ENCODE assay signal across 8 cellular contexts in the genomic region with DNA sequence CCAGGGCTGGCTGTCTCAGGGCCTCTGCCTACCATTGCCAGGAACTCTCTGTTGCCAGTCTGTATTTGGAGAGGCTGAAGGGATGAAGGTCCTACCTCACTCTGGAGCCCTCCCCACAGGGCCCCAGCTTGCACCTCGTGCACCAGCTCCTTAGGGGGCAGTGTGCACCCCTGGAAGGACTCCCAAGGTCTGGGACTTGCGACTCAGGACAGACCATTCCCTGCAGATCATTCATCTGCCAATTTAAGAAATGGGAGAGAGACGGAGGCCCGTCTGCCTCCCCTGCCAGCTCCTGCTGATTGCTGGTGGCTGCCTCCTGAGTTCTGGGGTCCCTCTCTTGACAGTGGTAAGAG. TPM values are rescaled to one million over a fixed set of nuclear protein-coding genes. Genes with fewer than 3 reads are reported as not detected.
DNase-seq lines count a peak whose midpoint lies in the region; ATAC-seq and TF ChIP-seq lines count a peak whose summit lies in the region.

No MANE protein-coding gene starts in this region.

- TF ChIP-seq POLR2A in heart left ventricle (IDR thresholded peaks at IDR 0.05), result no peak

- DNase-seq in activated CD8-positive, alpha-beta memory T cell treated with anti-CD3 and anti-CD28 coated beads for 24 hours, result peak; percentile 71
- no peak for DNase-seq in activated CD8-positive, alpha-beta memory T cell treated with anti-CD3 and anti-CD28 coated beads, Interleukin-2, amount 50 U/mL, for 4 hours
- DNase-seq in NCI-H1092 treated with DMSO at 0.1 percent for 48 hours (lab: John Stamatoyannopoulos, UW) (peak; percentile 43), adipocyte (ENCODE audit: low read depth) (peak; percentile 74), heart left ventricle (peak; percentile 83 to 94 (median 86)), psoas muscle (peak; percentile 85 to 94), COLO829 (ENCODE audit: low spot score) (no peak)

- TF ChIP-seq CTCF in heart left ventricle (IDR thresholded peaks at IDR 0.05) (peak; percentile 55 to 81 (median 70)), psoas muscle (IDR thresholded peaks at IDR 0.05) (peak; percentile 63)

- peak overlapping the region; percentile 94 to 100 (median 98) for H3K27ac ChIP-seq in heart left ventricle
- peak overlapping the region; percentile 99 for H3K27ac ChIP-seq in psoas muscle

- H3K36me3 ChIP-seq in adipocyte (ENCODE audit: control insufficient read depth, insufficient read depth, low read length, severe bottlenecking) (no peaks in the 10 kb centered on the region), heart left ventricle (no peaks in the 10 kb centered on the region), psoas muscle (ENCODE audit: insufficient read depth in 1 of 2, low read depth in 1 of 2) (no peaks in the 10 kb centered on the region)

- intact Hi-C loops in heart left ventricle (cut with DNase I), result loop anchor here in 9 of 10 donors (1.0 to 5.0 kb wide), 8 partner anchors 35 to 89 kb away; a partner anchor contains a TSS
- intact Hi-C loops in psoas muscle (cut with DNase I), result loop anchor here (2.0 to 5.0 kb wide), 3 partner anchors 39 to 55 kb away; no protein-coding TSS in a partner anchor

- H3K27me3 ChIP-seq in adipocyte (replicated peaks; ENCODE audit: control insufficient read depth, insufficient read depth, low read length) (no peaks in the 10 kb centered on the region), heart left ventricle (no peaks in the 10 kb centered on the region), psoas muscle (ENCODE audit: insufficient read depth in 3 of 3, low read length in 2 of 3) (no peaks in the 10 kb centered on the region)

- peaks cover 43% of the 10 kb centered on the region for H3K4me1 ChIP-seq in adipocyte (ENCODE audit: control insufficient read depth, insufficient read depth, low read length)
- H3K4me1 ChIP-seq in heart left ventricle, result peaks cover 13 to 48% (median 35%) of the 10 kb centered on the region in 12 donors
- H3K4me1 ChIP-seq in psoas muscle, result peaks cover 54% of the 10 kb centered on the region

- 0 to 15% (median 2%) methylated on average over 1 to 4 of the region's 4 CpGs for WGBS in heart left ventricle, 4 donors
- 0 to 1% (median 1%) methylated on average over 4 of the region's 4 CpGs for WGBS in psoas muscle, 3 donors

- peak overlapping the region; percentile 85 for H3K9ac ChIP-seq in adipocyte (ENCODE audit: low read length)

- H3K4me3 ChIP-seq in adipocyte (ENCODE audit: low read length), result peak overlapping the region; percentile 28
- peak overlapping the region in 11 of 12 donors; percentile 14 to 48 (median 36) for H3K4me3 ChIP-seq in heart left ventricle
- H3K4me3 ChIP-seq in psoas muscle, result peak overlapping the region; percentile 61

- H3K9me3 ChIP-seq in adipocyte (ENCODE audit: control insufficient read depth, low read length), result no peaks in the 10 kb centered on the region
- no peaks in the 10 kb centered on the region for H3K9me3 ChIP-seq in heart left ventricle
- H3K9me3 ChIP-seq in psoas muscle, result no peaks in the 10 kb centered on the region

- ATAC-seq in heart left ventricle, result peak; percentile 86 to 91 (median 88)
- ATAC-seq in psoas muscle, result peak; percentile 81 to 84 (median 82)
- ATAC-seq in HG03571 (IDR thresholded peaks at IDR 0.05; ENCODE audit: unreplicated experiment), result no peak

RNA-seq across cellular contexts. Expression of a gene that starts 27.5 kb away (rescaled TPM):
- 1,000 to 10,000 TPM; 1,047 to 9,662 (median 6,606) TPM for total RNA-seq in heart left ventricle
- polyA plus RNA-seq in heart left ventricle, result 1,000 to 10,000 TPM; 1,168 to 4,497 TPM
- over 10,000 TPM in 1 of 4 donors, 1,000 to 10,000 TPM in 3; 3,071 to 11,376 (median 4,986) TPM for total RNA-seq in psoas muscle
- polyA plus RNA-seq in psoas muscle, result 100 to 1,000 TPM; 102 to 846 (median 299) TPM

RNA-seq across cellular contexts. Expression of a gene that starts 48.8 kb away (rescaled TPM):
- 100 to 1,000 TPM in 7 of 9 donors, 10 to 100 TPM in 2; 17.0 to 760 (median 507) TPM for total RNA-seq in heart left ventricle
- 100 to 1,000 TPM; 104 to 532 TPM for polyA plus RNA-seq in heart left ventricle
- 1,000 to 10,000 TPM in 1 of 4 donors, 100 to 1,000 TPM in 3; 517 to 1,759 (median 646) TPM for total RNA-seq in psoas muscle
- polyA plus RNA-seq in psoas muscle, result 100 to 1,000 TPM; 474 to 758 (median 716) TPM

RNA-seq across cellular contexts. Expression of a gene that starts 53.5 kb away (rescaled TPM):
- total RNA-seq in heart left ventricle, result 100 to 1,000 TPM in 1 of 9 donors, 10 to 100 TPM in 8; 51.6 to 135 (median 62.2) TPM
- 10 to 100 TPM; 86.6 to 90.2 TPM for polyA plus RNA-seq in heart left ventricle
- total RNA-seq in psoas muscle, result 100 to 1,000 TPM in 1 of 4 donors, 10 to 100 TPM in 3; 77.8 to 106 (median 92.6) TPM
- 10 to 100 TPM; 66.9 to 87.4 (median 79.4) TPM for polyA plus RNA-seq in psoas muscle

Comparison
In these comparisons a context has a peak if more than half of its experiments do, and no peak if none do; other contexts are left out.
1. DNase-seq: peak in activated CD8-positive, alpha-beta memory T cell treated with anti-CD3 and anti-CD28 coated beads for 24 hours (single experiment), NCI-H1092 treated with DMSO at 0.1 percent for 48 hours (single experiment), adipocyte (single experiment), heart left ventricle (5 of 5) and psoas muscle (2 of 2); none in activated CD8-positive, alpha-beta memory T cell treated with anti-CD3 and anti-CD28 coated beads, Interleukin-2, amount 50 U/mL, for 4 hours (single experiment) and COLO829 (single experiment).
2. Peak in every context shown above with its lines, with median percentiles within 50 percentile points of each other: H3K4me3 ChIP-seq.